In genomic region chr21:28608646-28609045, GRCh38 we compare ENCODE assay signal across 16 cellular contexts.
"Had no signal": no experiment of that assay in that cellular context is flagged by ENCODE, and none has a peak within 500 bp of the region (broad histone marks: within the 10 kb centered on the region; RNA-seq: fewer than 3 reads in every experiment).

No MANE protein-coding gene starts in this region.

- H3K27ac ChIP-seq: coronary artery, left ventricle myocardium inferior, suprapubic skin had no signal

- H3K27me3 ChIP-seq: suprapubic skin had no signal

- DNase-seq: activated B cell treated with CpG ODN at 0.5 μM for 24 hours; activated CD4-positive, alpha-beta T cell treated with anti-CD3 and anti-CD28 coated beads for 48 hours; activated CD8-positive, alpha-beta memory T cell treated with anti-CD3 and anti-CD28 coated beads, Interleukin-2, amount 50 U/mL, for 4 hours; activated CD8-positive, alpha-beta T cell treated with anti-CD3 and anti-CD28 coated beads, Interleukin-2, amount 10 ng/mL, durations not matched to agents 7 days and 5 days; activated gamma-delta T cell; activated T-cell treated with anti-CD3 and anti-CD28 coated beads, Interleukin-2, amount 50 U/mL, for 48 hours; amniotic stem cell; foreskin melanocyte; left ventricle myocardium inferior; mucosa of descending colon; natural killer cell; posterior cingulate gyrus; retina; stimulated activated CD4-positive, alpha-beta T cell treated with anti-CD3 and anti-CD28 coated beads, Interleukin-4, amount 100 ng/mL, for 1 hour had no signal

- H3K36me3 ChIP-seq: left ventricle myocardium inferior, suprapubic skin had no signal

- H3K4me1 ChIP-seq: suprapubic skin had no signal

- H3K4me3 ChIP-seq: coronary artery, left ventricle myocardium inferior, mucosa of descending colon, suprapubic skin had no signal

- H3K9me3 ChIP-seq: mucosa of descending colon, suprapubic skin had no signal
